Comparison of ENCODE assay signal across 27 cellular contexts in the genomic region with DNA sequence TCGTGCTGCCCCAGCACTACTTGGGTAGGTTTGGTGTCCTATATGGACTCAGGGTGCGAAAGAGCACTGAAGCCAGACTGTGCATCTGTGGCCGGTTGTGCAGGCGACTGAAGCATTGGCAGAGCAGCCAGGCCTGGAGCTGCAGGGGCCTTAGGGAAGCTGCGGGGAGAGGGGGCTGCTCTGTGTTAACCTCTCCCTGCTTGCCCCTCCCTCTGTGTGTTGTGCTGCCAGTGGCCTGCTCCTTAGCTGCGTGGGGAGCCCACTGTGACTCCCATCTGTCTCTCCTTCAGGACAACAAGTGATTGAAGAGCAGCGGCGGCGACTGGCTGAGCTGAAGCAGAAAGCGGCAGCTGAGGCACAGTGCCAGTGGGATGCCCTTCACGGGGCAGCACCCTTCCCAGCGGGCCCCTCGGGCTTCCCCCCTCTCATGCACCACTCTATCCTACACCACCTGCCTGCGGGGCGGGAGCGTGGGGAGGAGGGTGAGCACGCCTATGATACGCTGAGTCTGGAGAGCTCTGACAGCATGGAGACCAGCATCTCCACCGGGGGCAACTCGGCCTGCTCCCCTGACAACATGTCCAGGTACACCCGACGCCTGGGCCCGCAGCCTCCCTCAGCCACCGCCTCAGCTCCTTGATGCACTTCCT. TPM values are rescaled to one million over a fixed set of nuclear protein-coding genes. Genes with fewer than 3 reads are reported as not detected.
DNase-seq lines count a peak whose midpoint lies in the region; ATAC-seq and TF ChIP-seq lines count a peak whose summit lies in the region.
"Had no signal": no experiment of that assay in that cellular context is flagged by ENCODE, and none has a peak within 500 bp of the region (broad histone marks: within the 10 kb centered on the region; RNA-seq: fewer than 3 reads in every experiment).

No MANE protein-coding gene starts in this region.

- TF ChIP-seq CTCF in left ventricle myocardium inferior (IDR thresholded peaks at IDR 0.05; ENCODE audit: borderline replicate concordance), result no peak
- TF ChIP-seq CTCF in brain (conservative IDR thresholded peaks at IDR 0.05), result no peak
- no peak for TF ChIP-seq CTCF in lower lobe of right lung (IDR thresholded peaks at IDR 0.05)

- intact Hi-C loops in left ventricle myocardium superior (cut with micrococcal nuclease), result no loop called here
- intact Hi-C loops in left ventricle myocardium inferior (cut with micrococcal nuclease), result no loop called here
- intact Hi-C loops in lower lobe of right lung (cut with DNase I), result no loop called here

- H3K27me3 ChIP-seq in left ventricle myocardium inferior (ENCODE audit: low read depth) (no peaks in the 10 kb centered on the region), lower lobe of right lung (ENCODE audit: low read depth) (no peaks in the 10 kb centered on the region)

- no peaks in the 10 kb centered on the region for H3K9me3 Mint-ChIP-seq in brain
- H3K9me3 Mint-ChIP-seq: CD8-positive, alpha-beta memory T cell had no signal

- peaks cover 73% of the 10 kb centered on the region for H3K36me3 Mint-ChIP-seq in brain
- H3K36me3 Mint-ChIP-seq: CD8-positive, alpha-beta memory T cell had no signal

- H3K27me3 Mint-ChIP-seq in brain, result no peaks in the 10 kb centered on the region

- no peak for ATAC-seq in left ventricle myocardium superior
- no peak for ATAC-seq in lower lobe of right lung
- ATAC-seq in GM19351 (IDR thresholded peaks at IDR 0.05; ENCODE audit: unreplicated experiment), result no peak
- ATAC-seq: HCT116, HepG2, PC-3 had no signal

- H3K4me3 ChIP-seq in left ventricle myocardium inferior, result no peak overlapping the region
- H3K4me3 ChIP-seq in lower lobe of right lung, result no peak overlapping the region

- peak overlapping the region in 4 of 5 experiments; percentile 35 to 83 (median 65) for H3K27ac Mint-ChIP-seq in brain
- H3K27ac Mint-ChIP-seq: CD8-positive, alpha-beta memory T cell had no signal

- peaks cover 56% of the 10 kb centered on the region for H3K4me1 ChIP-seq in left ventricle myocardium inferior
- H3K4me1 ChIP-seq in lower lobe of right lung, result no peaks in the 10 kb centered on the region

- DNase-seq in left ventricle myocardium superior, result peak; percentile 33
- no peak for DNase-seq in left ventricle myocardium inferior
- peak; percentile 20 for DNase-seq in lower lobe of right lung
- DNase-seq in NK-92 (lab: John Stamatoyannopoulos, UW; ENCODE audit: unreplicated experiment), result no peak
- DNase-seq in globus pallidus (ENCODE audit: low spot score), result no peak
- DNase-seq: AML-193; Calu3; CD8-positive, alpha-beta memory T cell; DMS153; GOT3; KG1; NCI-H1092 treated with DMSO at 0.1 percent for 48 hours; NCI-H1436 treated with DMSO at 0.1 percent for 48 hours; NCI-H1930; NCI-H345; NCI-H526 treated with DMSO at 0.1 percent for 48 hours; PC-3; SIG-M5; SK-N-SH had no signal

- H3K27ac ChIP-seq in left ventricle myocardium inferior (replicated peaks), result no peak overlapping the region
- no peak overlapping the region for H3K27ac ChIP-seq in lower lobe of right lung
- H3K27ac ChIP-seq: HL-60 had no signal

- no peak overlapping the region for H3K4me3 Mint-ChIP-seq in brain
- H3K4me3 Mint-ChIP-seq: CD8-positive, alpha-beta memory T cell had no signal

- H3K9me3 ChIP-seq in left ventricle myocardium inferior (replicated peaks) (no peaks in the 10 kb centered on the region), lower lobe of right lung (no peaks in the 10 kb centered on the region)
- H3K9me3 ChIP-seq: SK-N-SH had no signal

- H3K36me3 ChIP-seq in left ventricle myocardium inferior (peaks cover 97% of the 10 kb centered on the region), lower lobe of right lung (peaks cover 92% of the 10 kb centered on the region)

- no peaks in the 10 kb centered on the region for H3K4me1 Mint-ChIP-seq in brain
- H3K4me1 Mint-ChIP-seq: CD8-positive, alpha-beta memory T cell had no signal

RNA-seq across cellular contexts. Expression of a gene that starts 34.3 kb away (rescaled TPM):
- total RNA-seq in left ventricle myocardium superior (not detected), left ventricle myocardium inferior (not detected), lower lobe of right lung (0.30 TPM)
- not detected for polyA plus RNA-seq in brain (ENCODE audit: insufficient read depth, low read depth, low replicate concordance)
- total RNA-seq: A172; CD8-positive, alpha-beta memory T cell; PC-3; RPMI7951 had no signal
- polyA plus RNA-seq: AG04450; CD8-positive, alpha-beta memory T cell; SK-N-SH had no signal

RNA-seq across cellular contexts. Expression of a gene that starts 37.8 kb away (rescaled TPM):
- 97.7 TPM for total RNA-seq in left ventricle myocardium superior
- total RNA-seq in left ventricle myocardium inferior, result 102 TPM
- 85.1 TPM for polyA plus RNA-seq in brain (ENCODE audit: insufficient read depth, low read depth, low replicate concordance)
- total RNA-seq in lower lobe of right lung, result 71.8 TPM

Comparison
In these comparisons a context has a peak if more than half of its experiments do, and no peak if none do; other contexts are left out.
1. DNase-seq: peak in left ventricle myocardium superior (single experiment) and lower lobe of right lung (single experiment); none in left ventricle myocardium inferior (single experiment), NK-92 (single experiment) and globus pallidus (single experiment).